In the genomic region with DNA sequence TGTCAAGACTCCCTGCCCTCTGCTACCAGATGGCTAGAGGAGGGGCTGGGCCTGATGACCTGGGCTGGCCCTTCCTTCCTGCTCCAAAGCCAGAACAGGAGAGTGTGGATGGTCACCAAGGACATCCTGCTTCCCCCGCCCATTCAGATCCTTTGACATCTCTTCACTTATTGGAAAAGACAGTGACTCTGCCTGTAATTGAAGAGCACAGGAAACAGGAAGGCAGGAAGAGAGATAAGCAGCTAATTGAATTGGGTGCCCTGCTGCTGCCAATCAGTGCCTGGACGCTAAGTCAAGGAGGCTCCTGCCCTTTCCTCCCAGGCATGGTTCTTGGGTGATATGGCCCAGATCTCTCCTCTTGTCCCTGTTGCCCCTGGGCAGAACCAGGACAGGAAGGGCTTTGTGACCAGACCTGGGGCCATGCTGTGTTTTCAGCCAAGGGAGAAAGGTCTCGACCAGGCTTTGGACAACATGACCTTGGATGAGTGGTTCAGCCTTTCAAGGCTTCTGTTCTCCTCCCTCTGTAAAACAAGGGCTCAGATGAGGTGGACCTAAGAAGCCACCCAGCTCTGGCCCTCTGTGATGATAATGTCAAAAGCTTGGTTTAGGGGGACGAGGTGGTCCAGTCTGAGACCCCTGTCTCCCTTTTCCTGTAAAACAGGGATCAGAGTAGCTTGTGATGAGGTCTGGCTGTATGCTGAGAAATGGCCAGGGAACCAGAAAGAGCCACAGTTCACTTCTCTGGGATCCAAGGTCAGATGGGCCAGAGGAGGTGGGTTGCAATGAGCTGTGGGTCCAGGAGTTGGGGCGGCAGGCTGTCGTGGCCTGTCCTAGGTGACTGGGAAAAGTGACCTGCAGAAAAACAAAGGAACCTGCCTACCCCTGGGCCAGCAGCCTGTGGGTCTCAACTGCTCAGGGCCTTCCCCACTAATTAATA, we compare ENCODE assay signal across 22 cellular contexts. TPM values are rescaled to one million over a fixed set of nuclear protein-coding genes. Genes with fewer than 3 reads are reported as not detected.
A peak's percentile ranks its signal among the peaks of the same experiment; 100 is the strongest.
DNase-seq lines count a peak whose midpoint lies in the region; ATAC-seq and TF ChIP-seq lines count a peak whose summit lies in the region.
"Had no signal": no experiment of that assay in that cellular context is flagged by ENCODE, and none has a peak within 500 bp of the region (broad histone marks: within the 10 kb centered on the region; RNA-seq: fewer than 3 reads in every experiment).

No MANE protein-coding gene starts in this region.

- no peaks in the 10 kb centered on the region for H3K27me3 ChIP-seq in dorsolateral prefrontal cortex
- H3K27me3 ChIP-seq in right lobe of liver = no peaks in the 10 kb centered on the region
- H3K27me3 ChIP-seq in aorta (ENCODE audit: control insufficient read depth in 1 of 2, insufficient read depth in 2 of 2, low read length in 1 of 2) = peaks cover 0 to 1% of the 10 kb centered on the region in 2 donors
- H3K27me3 ChIP-seq: ascending aorta; BLaER1 treated with 17β-estradiol and CSF1 and Interleukin-3, amounts not matched to agents 10 nM and 100 nM; left lung had no signal

- H3K36me3 Mint-ChIP-seq in activated T-cell treated with anti-CD3 and anti-CD28 coated beads, Interleukin-2, amount 50 U/mL, for 72 hours (ENCODE audit: insufficient read depth in 2 of 2) = peaks cover 0 to 10% of the 10 kb centered on the region in 2 donors

- H3K4me3 ChIP-seq in dorsolateral prefrontal cortex = no peak overlapping the region
- no peak overlapping the region for H3K4me3 ChIP-seq in right lobe of liver
- H3K4me3 ChIP-seq in aorta (ENCODE audit: low read length in 2 of 2) = no peak overlapping the region
- H3K4me3 ChIP-seq: ascending aorta; BLaER1 treated with 17β-estradiol and CSF1 and Interleukin-3, amounts not matched to agents 10 nM and 100 nM; left lung; psoas muscle had no signal

- no peak overlapping the region for H3K4me3 Mint-ChIP-seq in activated T-cell treated with anti-CD3 and anti-CD28 coated beads, Interleukin-2, amount 50 U/mL, for 72 hours
- H3K4me3 Mint-ChIP-seq: activated naive CD4-positive, alpha-beta T cell treated with anti-CD3 and anti-CD28 coated beads for 36 hours had no signal

- H3K9me3 Mint-ChIP-seq in activated T-cell treated with anti-CD3 and anti-CD28 coated beads, Interleukin-2, amount 50 U/mL, for 72 hours = peaks cover 1 to 4% of the 10 kb centered on the region in 2 donors

- TF ChIP-seq CTCF in dorsolateral prefrontal cortex (IDR thresholded peaks at IDR 0.05 in 54 of 56, conservative IDR thresholded peaks at IDR 0.05 in 2 of 56; ENCODE audit: low read depth in 1 of 56, partially characterized antibody in 56 of 56) (no peak), right lobe of liver (IDR thresholded peaks at IDR 0.05) (no peak)

- WGBS in right lobe of liver (ENCODE audit: insufficient coverage, low coverage, low lambda C conversion rate, missing lambda C conversion rate) = 80% methylated on average over 4 of the region's 6 CpGs
- 79 to 80% methylated on average over 6 of the region's 6 CpGs for WGBS in aorta, 2 donors

- intact Hi-C loops in dorsolateral prefrontal cortex (cut with DNase I) (no loop called here), right lobe of liver (cut with DNase I) (no loop called here), aorta (cut with DNase I) (no loop called here)

- peak; percentile 1 for DNase-seq in activated naive CD4-positive, alpha-beta T cell treated with anti-CD3 and anti-CD28 coated beads, Interleukin-2, amount 50 U/mL, for 16 hours
- no peak for DNase-seq in activated naive CD4-positive, alpha-beta T cell (lab: John Stamatoyannopoulos, UW)
- peak in 7 of 10 donors; percentile 4 to 21 (median 12) for DNase-seq in dorsolateral prefrontal cortex
- peak in 2 of 3 donors; percentile 20 to 26 for DNase-seq in right lobe of liver
- DNase-seq in aorta = peak; percentile 12 to 22
- no peak for DNase-seq in NCI-H1694 treated with DMSO at 0.1 percent for 48 hours (lab: John Stamatoyannopoulos, UW)
- DNase-seq in activated CD4-positive, CD25-positive, alpha-beta regulatory T cell treated with anti-CD3 and anti-CD28 coated beads, Interleukin-2, amount 50 U/mL, for 72 hours = no peak
- no peak for DNase-seq in activated T-cell treated with anti-CD3 and anti-CD28 coated beads, Interleukin-2, amount 50 U/mL, for 72 hours
- DNase-seq: activated CD4-positive, alpha-beta T cell treated with anti-CD3 and anti-CD28 coated beads, Interleukin-2, amount 50 U/mL, for 1 hour; effector memory CD4-positive, alpha-beta T cell; EL; NCI-H1092; NCI-H2107; NCI-H510A had no signal

- H3K4me1 ChIP-seq in right lobe of liver = no peaks in the 10 kb centered on the region
- H3K4me1 ChIP-seq in aorta (ENCODE audit: control insufficient read depth in 1 of 2, insufficient read depth in 2 of 2, low read length in 2 of 2) = no peaks in the 10 kb centered on the region
- H3K4me1 ChIP-seq: ascending aorta; BLaER1 treated with 17β-estradiol and CSF1 and Interleukin-3, amounts not matched to agents 10 nM and 100 nM; left lung; psoas muscle had no signal

- peak overlapping the region in 8 of 59 donors; percentile 3 to 29 (median 12) for H3K27ac ChIP-seq in dorsolateral prefrontal cortex
- no peak overlapping the region for H3K27ac ChIP-seq in right lobe of liver
- H3K27ac ChIP-seq in aorta (ENCODE audit: low read depth in 1 of 2, low read length in 2 of 2) = no peak overlapping the region
- H3K27ac ChIP-seq: ascending aorta; BLaER1 treated with 17β-estradiol and CSF1 and Interleukin-3, amounts not matched to agents 10 nM and 100 nM; KMS-11; psoas muscle; RWPE1 had no signal

- no peaks in the 10 kb centered on the region for H3K9me3 ChIP-seq in right lobe of liver
- peaks cover 5% of the 10 kb centered on the region for H3K9me3 ChIP-seq in aorta (ENCODE audit: control insufficient read depth, low read length)

- no peaks in the 10 kb centered on the region for H3K36me3 ChIP-seq in right lobe of liver
- no peaks in the 10 kb centered on the region for H3K36me3 ChIP-seq in aorta (ENCODE audit: control insufficient read depth in 1 of 2, insufficient read depth in 2 of 2, low read length in 1 of 2)
- H3K36me3 ChIP-seq: ascending aorta; BLaER1 treated with 17β-estradiol and CSF1 and Interleukin-3, amounts not matched to agents 10 nM and 100 nM; left lung had no signal

- H3K27ac Mint-ChIP-seq in activated T-cell treated with anti-CD3 and anti-CD28 coated beads, Interleukin-2, amount 50 U/mL, for 72 hours = no peak overlapping the region

- no peaks in the 10 kb centered on the region for H3K27me3 Mint-ChIP-seq in activated T-cell treated with anti-CD3 and anti-CD28 coated beads, Interleukin-2, amount 50 U/mL, for 72 hours (ENCODE audit: low read depth)

- no peak for TF ChIP-seq POLR2A in right lobe of liver (IDR thresholded peaks at IDR 0.05)

- peak in 1 of 4 donors; percentile 33 for ATAC-seq in right lobe of liver
- no peak for ATAC-seq in aorta (ENCODE audit: low FRiP score)
- no peak for ATAC-seq in activated T-cell treated with anti-CD3 and anti-CD28 coated beads, Interleukin-2, amount 50 U/mL, for 72 hours (replicated peaks in 1 of 2)
- ATAC-seq: left lung, psoas muscle had no signal

- no peaks in the 10 kb centered on the region for H3K4me1 Mint-ChIP-seq in activated T-cell treated with anti-CD3 and anti-CD28 coated beads, Interleukin-2, amount 50 U/mL, for 72 hours (ENCODE audit: low read depth)

RNA-seq across cellular contexts. Expression of gene FAM222A, which starts 38.8 kb away (rescaled TPM):
- total RNA-seq in dorsolateral prefrontal cortex (10 to 100 TPM; 10.4 to 85.9 (median 23.1) TPM), right lobe of liver (1 to 10 TPM in 5 of 6 experiments, under 1 TPM in 1; 0.34 to 4.3 (median 1.2) TPM), aorta (under 1 TPM; 0.48 to 0.52 TPM)
- under 1 TPM; 0.25 to 0.28 TPM for polyA plus RNA-seq in aorta
- under 1 TPM; 0.53 to 0.55 TPM for total RNA-seq in activated T-cell treated with anti-CD3 and anti-CD28 coated beads, Interleukin-2, amount 50 U/mL, for 72 hours
- total RNA-seq: fibroblast of lung had no signal

Comparison
In these comparisons a context has a peak if more than half of its experiments do, and no peak if none do; other contexts are left out.
1. DNase-seq: peak in activated naive CD4-positive, alpha-beta T cell treated with anti-CD3 and anti-CD28 coated beads, Interleukin-2, amount 50 U/mL, for 16 hours (single experiment), dorsolateral prefrontal cortex (7 of 10), right lobe of liver (2 of 3) and aorta (2 of 2); none in activated naive CD4-positive, alpha-beta T cell (0 of 4), NCI-H1694 treated with DMSO at 0.1 percent for 48 hours (single experiment), activated CD4-positive, CD25-positive, alpha-beta regulatory T cell treated with anti-CD3 and anti-CD28 coated beads, Interleukin-2, amount 50 U/mL, for 72 hours (single experiment) and activated T-cell treated with anti-CD3 and anti-CD28 coated beads, Interleukin-2, amount 50 U/mL, for 72 hours (0 of 2).